ENCODE assay signal across 11 cellular contexts in the genomic region with DNA sequence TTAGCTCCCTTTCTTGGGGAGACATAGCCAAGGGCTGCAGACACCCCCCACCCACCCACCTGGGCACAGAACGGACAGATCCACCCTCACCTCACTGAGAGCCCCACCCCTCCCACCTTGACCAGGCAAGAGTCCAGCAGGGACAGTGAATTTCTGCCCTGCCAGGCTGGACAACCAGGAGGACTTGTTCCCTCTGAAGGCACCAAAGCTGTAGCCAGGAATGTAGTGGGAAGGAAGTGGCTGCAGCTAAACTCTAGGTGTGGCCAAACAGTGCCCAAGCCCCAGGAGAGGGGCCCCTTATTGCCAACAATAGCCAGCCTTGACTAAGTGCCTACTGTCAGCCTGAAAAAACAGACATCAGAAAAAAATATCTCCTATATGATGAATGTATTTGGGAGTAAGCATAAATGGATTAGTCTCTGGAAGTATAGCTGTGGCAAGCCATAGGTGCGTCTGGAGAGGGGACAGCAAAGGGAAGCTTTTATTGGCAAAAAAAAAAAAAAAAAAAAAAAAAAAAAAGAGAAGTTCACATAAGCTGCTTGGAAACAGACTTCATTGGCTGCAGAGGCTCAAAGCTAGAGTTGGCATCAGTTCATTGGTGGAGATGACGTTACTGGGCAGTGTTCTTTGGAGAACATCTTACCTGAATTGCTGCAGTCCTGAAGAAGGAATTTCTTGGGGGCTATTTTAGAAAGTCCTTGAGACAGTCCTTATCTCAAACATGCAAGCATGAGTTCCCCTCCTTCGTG.
A peak's percentile ranks its signal among the peaks of the same experiment; 100 is the strongest.
DNase-seq lines count a peak whose midpoint lies in the region; ATAC-seq and TF ChIP-seq lines count a peak whose summit lies in the region.
"Had no signal": no experiment of that assay in that cellular context is flagged by ENCODE, and none has a peak within 500 bp of the region (broad histone marks: within the 10 kb centered on the region; RNA-seq: fewer than 3 reads in every experiment).

No MANE protein-coding gene starts in this region.

- H3K27me3 Mint-ChIP-seq in dendritic cell treated with granulocyte-macrophage colony-stimulating factor and Interleukin-4, amounts not matched to agents 40 ng/mL and 50 ng/mL, for 4 days: peaks cover 19% of the 10 kb centered on the region
- peaks cover 3% of the 10 kb centered on the region for H3K27me3 Mint-ChIP-seq in nephron (ENCODE audit: low read depth)
- no peaks in the 10 kb centered on the region for H3K27me3 Mint-ChIP-seq in CD8-positive, alpha-beta T cell (ENCODE audit: low read depth)

- TF ChIP-seq CTCF in MM.1S (IDR thresholded peaks at IDR 0.05; ENCODE audit: low read length): no peak
- TF ChIP-seq CTCF in nephron (IDR thresholded peaks at IDR 0.05; ENCODE audit: unreplicated experiment in 3 of 3): no peak
- no peak for TF ChIP-seq CTCF in CD8-positive, alpha-beta T cell (IDR thresholded peaks at IDR 0.05)

- H3K9me2 ChIP-seq in MM.1S (replicated peaks; ENCODE audit: insufficient read depth, low read length): no peaks in the 10 kb centered on the region

- intact Hi-C loops in dendritic cell treated with granulocyte-macrophage colony-stimulating factor and Interleukin-4, amounts not matched to agents 40 ng/mL and 50 ng/mL, for 4 days (cut with micrococcal nuclease): no loop called here
- intact Hi-C loops in CD8-positive, alpha-beta T cell (cut with DNase I, micrococcal nuclease): no loop called here

- no peaks in the 10 kb centered on the region for H3K36me3 Mint-ChIP-seq in dendritic cell treated with granulocyte-macrophage colony-stimulating factor and Interleukin-4, amounts not matched to agents 40 ng/mL and 50 ng/mL, for 4 days (ENCODE audit: low read depth)
- no peaks in the 10 kb centered on the region for H3K36me3 Mint-ChIP-seq in nephron (ENCODE audit: low read depth)
- H3K36me3 Mint-ChIP-seq in CD8-positive, alpha-beta T cell: no peaks in the 10 kb centered on the region

- no peak overlapping the region for H3K27ac ChIP-seq in MM.1S (ENCODE audit: low read length)
- H3K27ac ChIP-seq in CD8-positive, alpha-beta T cell (ENCODE audit: low read depth, low read length): no peak overlapping the region
- H3K27ac ChIP-seq: BLaER1 treated with 17β-estradiol and CSF1 and Interleukin-3, amounts not matched to agents 10 nM and 100 nM; coronary artery had no signal

- H3F3A ChIP-seq in MM.1S (ENCODE audit: insufficient read depth, low read length): no peaks in the 10 kb centered on the region

- no peak overlapping the region for H3K9ac ChIP-seq in MM.1S (ENCODE audit: low read length)
- H3K9ac ChIP-seq: BLaER1 treated with 17β-estradiol and CSF1 and Interleukin-3, amounts not matched to agents 10 nM and 100 nM had no signal

- no peaks in the 10 kb centered on the region for H4K20me1 ChIP-seq in MM.1S (ENCODE audit: insufficient read depth, low read length)
- H4K20me1 ChIP-seq: BLaER1 treated with 17β-estradiol and CSF1 and Interleukin-3, amounts not matched to agents 10 nM and 100 nM had no signal

- H2AFZ ChIP-seq in MM.1S (ENCODE audit: low read length): 0 out of 2 replicates have a peak overlapping the region, but pooled peaks have one; percentile 15

- H3K4me1 ChIP-seq in MM.1S (ENCODE audit: low read length): peaks cover 10% of the 10 kb centered on the region
- no peaks in the 10 kb centered on the region for H3K4me1 ChIP-seq in CD8-positive, alpha-beta T cell (ENCODE audit: insufficient read depth, low read length)

- no peaks in the 10 kb centered on the region for H3K36me3 ChIP-seq in MM.1S (replicated peaks; ENCODE audit: insufficient read depth, low read length)
- no peaks in the 10 kb centered on the region for H3K36me3 ChIP-seq in CD8-positive, alpha-beta T cell (ENCODE audit: insufficient read depth, low read length)
- H3K36me3 ChIP-seq: BLaER1 treated with 17β-estradiol and CSF1 and Interleukin-3, amounts not matched to agents 10 nM and 100 nM had no signal

- POLR2A ChIA-PET in CD8-positive, alpha-beta T cell (lab: Charles Lee): interaction anchor here (0.7 kb wide), 1 partner anchor 1684 kb away, joined by 3 read pairs; no protein-coding TSS in a partner anchor

- DNase-seq in AG08396 (ENCODE audit: low spot score) (peak; percentile 36), MM.1S (no peak), HPDE6-E6E7 (ENCODE audit: extremely low spot score) (no peak)
- no peak for DNase-seq in CD8-positive, alpha-beta T cell
- DNase-seq in activated naive CD4-positive, alpha-beta T cell treated with anti-CD3 and anti-CD28 coated beads, Interleukin-2, amount 50 U/mL, for 16 hours: no peak
- DNase-seq in activated CD8-positive, alpha-beta memory T cell treated with anti-CD3 and anti-CD28 coated beads, Interleukin-2, amount 50 U/mL, for 4 hours: no peak
- DNase-seq: activated T-cell treated with anti-CD3 and anti-CD28 coated beads, Interleukin-2, amount 50 U/mL, for 4 hours had no signal

- H3K4me3 ChIP-seq in MM.1S (ENCODE audit: low read length): no peak overlapping the region
- no peak overlapping the region for H3K4me3 ChIP-seq in CD8-positive, alpha-beta T cell (ENCODE audit: low read depth, low read length)
- H3K4me3 ChIP-seq: BLaER1 treated with 17β-estradiol and CSF1 and Interleukin-3, amounts not matched to agents 10 nM and 100 nM; coronary artery had no signal

- no peaks in the 10 kb centered on the region for H3K79me2 ChIP-seq in MM.1S (ENCODE audit: low read length)

- ATAC-seq in CD8-positive, alpha-beta T cell: no peak
- ATAC-seq: activated T-cell treated with anti-CD3 and anti-CD28 coated beads, Interleukin-2, amount 50 U/mL, for 4 hours had no signal

- H3K4me1 Mint-ChIP-seq in dendritic cell treated with granulocyte-macrophage colony-stimulating factor and Interleukin-4, amounts not matched to agents 40 ng/mL and 50 ng/mL, for 4 days (ENCODE audit: low read depth): peaks cover 20% of the 10 kb centered on the region
- H3K4me1 Mint-ChIP-seq in nephron: peaks cover 49% of the 10 kb centered on the region
- peaks cover 7% of the 10 kb centered on the region for H3K4me1 Mint-ChIP-seq in CD8-positive, alpha-beta T cell (ENCODE audit: low read depth)

- H3K27me3 ChIP-seq in MM.1S (replicated peaks; ENCODE audit: insufficient read depth, low read length): no peaks in the 10 kb centered on the region
- no peaks in the 10 kb centered on the region for H3K27me3 ChIP-seq in CD8-positive, alpha-beta T cell (ENCODE audit: insufficient read depth, low read length)
- H3K27me3 ChIP-seq: BLaER1 treated with 17β-estradiol and CSF1 and Interleukin-3, amounts not matched to agents 10 nM and 100 nM had no signal

- H3K4me3 Mint-ChIP-seq in dendritic cell treated with granulocyte-macrophage colony-stimulating factor and Interleukin-4, amounts not matched to agents 40 ng/mL and 50 ng/mL, for 4 days: no peak overlapping the region
- peak overlapping the region; percentile 12 to 35 (median 27) for H3K4me3 Mint-ChIP-seq in nephron
- H3K4me3 Mint-ChIP-seq in CD8-positive, alpha-beta T cell: no peak overlapping the region
- H3K4me3 Mint-ChIP-seq: activated T-cell treated with anti-CD3 and anti-CD28 coated beads, Interleukin-2, amount 50 U/mL, for 4 hours had no signal

- no peaks in the 10 kb centered on the region for H3K9me3 Mint-ChIP-seq in dendritic cell treated with granulocyte-macrophage colony-stimulating factor and Interleukin-4, amounts not matched to agents 40 ng/mL and 50 ng/mL, for 4 days
- H3K9me3 Mint-ChIP-seq in nephron: no peaks in the 10 kb centered on the region
- H3K9me3 Mint-ChIP-seq in CD8-positive, alpha-beta T cell: no peaks in the 10 kb centered on the region
- H3K9me3 Mint-ChIP-seq: activated T-cell treated with anti-CD3 and anti-CD28 coated beads, Interleukin-2, amount 50 U/mL, for 4 hours had no signal

- H3K27ac Mint-ChIP-seq in dendritic cell treated with granulocyte-macrophage colony-stimulating factor and Interleukin-4, amounts not matched to agents 40 ng/mL and 50 ng/mL, for 4 days: peak overlapping the region; percentile 30
- H3K27ac Mint-ChIP-seq in nephron: peak overlapping the region; percentile 81 to 94 (median 89)
- no peak overlapping the region for H3K27ac Mint-ChIP-seq in CD8-positive, alpha-beta T cell

- no peak overlapping the region for H3K4me2 ChIP-seq in MM.1S (ENCODE audit: low read depth, low read length)

- no peaks in the 10 kb centered on the region for H3K9me3 ChIP-seq in MM.1S (replicated peaks; ENCODE audit: insufficient read depth, low read length)
- H3K9me3 ChIP-seq in CD8-positive, alpha-beta T cell (ENCODE audit: low read length): no peaks in the 10 kb centered on the region
- H3K9me3 ChIP-seq: BLaER1 treated with 17β-estradiol and CSF1 and Interleukin-3, amounts not matched to agents 10 nM and 100 nM had no signal

- CTCF ChIA-PET in CD8-positive, alpha-beta T cell (lab: Charles Lee): interaction anchor here (0.6 to 1.8 kb wide), 3 partner anchors 9 to 31 kb away, joined by 4 to 5 read pairs (median 4); no protein-coding TSS in a partner anchor

Comparison
In these comparisons a context has a peak if more than half of its experiments do, and no peak if none do; other contexts are left out.
1. H3K4me3 Mint-ChIP-seq: peak in nephron (3 of 3); none in dendritic cell treated with granulocyte-macrophage colony-stimulating factor and Interleukin-4, amounts not matched to agents 40 ng/mL and 50 ng/mL, for 4 days (single experiment) and CD8-positive, alpha-beta T cell (single experiment).